Comparison of ENCODE assay signal across 25 cellular contexts in the genomic region with DNA sequence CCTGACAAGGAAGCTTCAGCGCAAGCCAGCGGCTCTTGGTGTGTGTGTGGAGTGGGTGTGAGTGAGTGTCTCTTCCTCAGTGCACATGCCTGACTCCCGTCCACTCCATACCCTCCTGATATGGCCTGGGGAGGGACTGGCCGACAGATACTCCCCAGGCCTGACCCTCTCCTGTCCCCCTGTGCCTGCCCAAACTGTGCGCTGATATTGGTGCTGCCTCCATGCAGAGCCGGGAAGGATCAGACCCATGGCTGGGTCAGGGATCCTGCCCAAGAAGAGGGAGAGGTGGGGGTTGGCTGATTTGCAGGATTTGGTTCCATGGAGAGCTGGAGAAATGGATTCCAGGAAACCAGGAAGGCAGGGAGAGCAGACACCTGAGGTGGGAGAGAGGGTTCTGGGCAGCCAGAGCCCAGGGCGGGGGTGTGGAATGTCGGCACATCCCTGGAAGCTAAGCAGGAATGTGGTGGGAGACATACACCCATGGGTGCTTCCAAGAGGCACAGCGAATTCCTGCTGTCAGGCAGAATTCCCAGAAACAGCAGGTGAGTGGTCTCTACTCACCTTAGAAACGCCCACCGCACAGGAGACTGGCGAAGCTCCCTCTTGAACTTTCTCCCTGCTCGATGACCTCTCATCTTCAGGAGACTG. TPM values are rescaled to one million over a fixed set of nuclear protein-coding genes. Genes with fewer than 3 reads are reported as not detected.
"Had no signal": no experiment of that assay in that cellular context is flagged by ENCODE, and none has a peak within 500 bp of the region (broad histone marks: within the 10 kb centered on the region; RNA-seq: fewer than 3 reads in every experiment).

No MANE protein-coding gene starts in this region.

- DNase-seq: activated B cell treated with CpG ODN at 0.5 μM for 24 hours; activated CD4-positive, alpha-beta memory T cell treated with anti-CD3 and anti-CD28 coated beads, Interleukin-2, amount 10 ng/mL, durations not matched to agents 7 days and 5 days; activated CD4-positive, alpha-beta T cell treated with anti-CD3 and anti-CD28 coated beads for 4 hours; activated CD8-positive, alpha-beta memory T cell treated with anti-CD3 and anti-CD28 coated beads, Interleukin-2, amount 10 ng/mL, durations not matched to agents 7 days and 5 days; activated naive CD4-positive, alpha-beta T cell treated with anti-CD3 and anti-CD28 coated beads, Interleukin-2, amount 50 U/mL, for 16 hours; adrenal gland; cerebellar nuclear complex; effector CD4-positive, alpha-beta T cell; kidney glomerular epithelial cell; left ventricle myocardium superior; mesenchymal stem cell; naive thymus-derived CD8-positive, alpha-beta T cell; pancreas; stimulated activated CD4-positive, alpha-beta T cell treated with anti-CD3 and anti-CD28 coated beads, Interleukin-2, amount 100 ng/mL, for 24 hours; stimulated activated naive CD8-positive, alpha-beta T cell treated with anti-CD3 and anti-CD28 coated beads, Interleukin-15, Interleukin-2, amounts not matched to agents 100 U/mL and 50 U/mL, for 24 hours; substantia nigra; uterus had no signal

- H3K36me3 Mint-ChIP-seq: activated CD8-positive, alpha-beta memory T cell treated with anti-CD3 and anti-CD28 coated beads, Interleukin-2, amount 10 ng/mL, durations not matched to agents 7 days and 5 days; naive thymus-derived CD8-positive, alpha-beta T cell had no signal

- H3K9me3 Mint-ChIP-seq: activated B cell treated with CpG ODN at 0.5 μM for 24 hours had no signal

- H3K4me1 ChIP-seq: adrenal gland, uterus had no signal

- H3K4me3 ChIP-seq: adrenal gland, pancreas, tibial artery, uterus had no signal

- ATAC-seq: activated CD8-positive, alpha-beta memory T cell treated with anti-CD3 and anti-CD28 coated beads, Interleukin-2, amount 10 ng/mL, durations not matched to agents 7 days and 5 days; left ventricle myocardium superior; naive thymus-derived CD8-positive, alpha-beta T cell; stimulated activated naive CD8-positive, alpha-beta T cell treated with anti-CD3 and anti-CD28 coated beads, Interleukin-15, Interleukin-2, amounts not matched to agents 100 U/mL and 50 U/mL, for 24 hours had no signal

- FAIRE-seq: astrocyte, bronchial epithelial cell, frontal cortex, pancreas, TTC549 had no signal

- H3K4me3 Mint-ChIP-seq: activated B cell treated with CpG ODN at 0.5 μM for 24 hours; activated CD4-positive, alpha-beta memory T cell treated with anti-CD3 and anti-CD28 coated beads, Interleukin-2, amount 10 ng/mL, durations not matched to agents 7 days and 5 days; activated CD8-positive, alpha-beta memory T cell treated with anti-CD3 and anti-CD28 coated beads, Interleukin-2, amount 10 ng/mL, durations not matched to agents 7 days and 5 days; naive thymus-derived CD8-positive, alpha-beta T cell had no signal

- H3K27ac Mint-ChIP-seq: activated B cell treated with CpG ODN at 0.5 μM for 24 hours; activated CD4-positive, alpha-beta memory T cell treated with anti-CD3 and anti-CD28 coated beads, Interleukin-2, amount 10 ng/mL, durations not matched to agents 7 days and 5 days; activated CD8-positive, alpha-beta memory T cell treated with anti-CD3 and anti-CD28 coated beads, Interleukin-2, amount 10 ng/mL, durations not matched to agents 7 days and 5 days; activated T-helper 2 cell treated with anti-CD3 and anti-CD28 coated beads, Interferon-gamma antibody, Interleukin-2, Interleukin-4, amounts not matched to agents 10 μg/mL and 5 μg/mL and 100 μg/mL, durations not matched to agents 14 hours and 24 hours and 36 hours; naive thymus-derived CD8-positive, alpha-beta T cell had no signal

- H3K27me3 Mint-ChIP-seq: activated CD4-positive, alpha-beta memory T cell treated with anti-CD3 and anti-CD28 coated beads, Interleukin-2, amount 10 ng/mL, durations not matched to agents 7 days and 5 days; activated CD8-positive, alpha-beta memory T cell treated with anti-CD3 and anti-CD28 coated beads, Interleukin-2, amount 10 ng/mL, durations not matched to agents 7 days and 5 days had no signal

- H3K27me3 ChIP-seq: adrenal gland, pancreas, tibial artery, uterus had no signal

- H3K4me1 Mint-ChIP-seq: activated CD4-positive, alpha-beta memory T cell treated with anti-CD3 and anti-CD28 coated beads, Interleukin-2, amount 10 ng/mL, durations not matched to agents 7 days and 5 days had no signal

- H3K27ac ChIP-seq: adrenal gland, pancreas, tibial artery, uterus had no signal

- H3K36me3 ChIP-seq: adrenal gland, pancreas, tibial artery, uterus had no signal

- H3K9me3 ChIP-seq: adrenal gland, pancreas, uterus had no signal

RNA-seq across cellular contexts. Expression of a gene that starts 6.3 kb away (rescaled TPM):
- total RNA-seq: activated B cell treated with CpG ODN at 0.5 μM for 24 hours; activated CD4-positive, alpha-beta memory T cell treated with anti-CD3 and anti-CD28 coated beads, Interleukin-2, amount 10 ng/mL, durations not matched to agents 7 days and 5 days; activated CD8-positive, alpha-beta memory T cell treated with anti-CD3 and anti-CD28 coated beads, Interleukin-2, amount 10 ng/mL, durations not matched to agents 7 days and 5 days; activated T-helper 2 cell treated with anti-CD3 and anti-CD28 coated beads, Interferon-gamma antibody, Interleukin-2, Interleukin-4, amounts not matched to agents 10 μg/mL and 5 μg/mL and 100 μg/mL, durations not matched to agents 14 hours and 24 hours and 36 hours; adrenal gland; astrocyte; frontal cortex; left ventricle myocardium superior; naive thymus-derived CD8-positive, alpha-beta T cell; pancreas; renal cortical epithelial cell; T-helper 2 cell treated with Interferon-gamma antibody and Interleukin-4, amounts not matched to agents 100 ng/mL and 5 ng/mL, for 36 hours; uterus had no signal
- polyA plus RNA-seq: adrenal gland; naive thymus-derived CD8-positive, alpha-beta T cell; pancreas had no signal

RNA-seq across cellular contexts. Expression of a gene that starts 31.7 kb away (rescaled TPM):
- total RNA-seq: activated B cell treated with CpG ODN at 0.5 μM for 24 hours; activated CD4-positive, alpha-beta memory T cell treated with anti-CD3 and anti-CD28 coated beads, Interleukin-2, amount 10 ng/mL, durations not matched to agents 7 days and 5 days; activated CD8-positive, alpha-beta memory T cell treated with anti-CD3 and anti-CD28 coated beads, Interleukin-2, amount 10 ng/mL, durations not matched to agents 7 days and 5 days; activated T-helper 2 cell treated with anti-CD3 and anti-CD28 coated beads, Interferon-gamma antibody, Interleukin-2, Interleukin-4, amounts not matched to agents 10 μg/mL and 5 μg/mL and 100 μg/mL, durations not matched to agents 14 hours and 24 hours and 36 hours; adrenal gland; astrocyte; left ventricle myocardium superior; naive thymus-derived CD8-positive, alpha-beta T cell; pancreas; renal cortical epithelial cell; T-helper 2 cell treated with Interferon-gamma antibody and Interleukin-4, amounts not matched to agents 100 ng/mL and 5 ng/mL, for 36 hours; uterus had no signal
- polyA plus RNA-seq: naive thymus-derived CD8-positive, alpha-beta T cell had no signal
